9 cellular contexts compared by ENCODE assay signal in genomic region chr15:29430124-29430523, GRCh38.
"Had no signal": no experiment of that assay in that cellular context is flagged by ENCODE, and none has a peak within 500 bp of the region (broad histone marks: within the 10 kb centered on the region; RNA-seq: fewer than 3 reads in every experiment).

No MANE protein-coding gene starts in this region.

- H3K27ac Mint-ChIP-seq: HFFc6, IgD-negative memory B cell had no signal

- H3K4me1 Mint-ChIP-seq: IgD-negative memory B cell had no signal

- H3K36me3 ChIP-seq: HAP-1 had no signal

- H3K4me3 ChIP-seq: GM23248, HAP-1 had no signal

- H3K4me3 Mint-ChIP-seq: HFFc6, IgD-negative memory B cell had no signal

- H3K9me3 ChIP-seq: HAP-1 had no signal

- H3K27ac ChIP-seq: GM23248, HL-60 had no signal

- ATAC-seq: HCT116, HepG2 had no signal

- H3K36me3 Mint-ChIP-seq: IgD-negative memory B cell had no signal

- H3K4me1 ChIP-seq: HAP-1 had no signal

- DNase-seq: GM23248, GOT3, H7, HFFc6 had no signal
